ENCODE assay signal across 18 cellular contexts in genomic region chr20:3221398-3222226, GRCh38. TPM values are rescaled to one million over a fixed set of nuclear protein-coding genes. Genes with fewer than 3 reads are reported as not detected.
DNase-seq lines count a peak whose midpoint lies in the region; ATAC-seq, FAIRE-seq and TF ChIP-seq lines count a peak whose summit lies in the region.
"Had no signal": no experiment of that assay in that cellular context is flagged by ENCODE, and none has a peak within 500 bp of the region (broad histone marks: within the 10 kb centered on the region; RNA-seq: fewer than 3 reads in every experiment).

No MANE protein-coding gene starts in this region.

- no peak overlapping the region for H3K9ac ChIP-seq in endothelial cell of umbilical vein (replicated peaks; ENCODE audit: extremely low read depth, insufficient read depth, low read length)

- WGBS in adrenal gland, 4 donors: 85 to 91% (median 89%) methylated on average over 12 to 18 of the region's 18 CpGs

- TF ChIP-seq POLR2A in endothelial cell of umbilical vein (IDR thresholded peaks at IDR 0.05; ENCODE audit: low read depth, low read length): no peak
- no peak for TF ChIP-seq POLR2A in adrenal gland (IDR thresholded peaks at IDR 0.05)

- H3K36me3 Mint-ChIP-seq in CD4-positive, CD25-positive, alpha-beta regulatory T cell: peaks cover 6% of the 10 kb centered on the region
- peaks cover 0 to 34% (median 4%) of the 10 kb centered on the region in 3 donors for H3K36me3 Mint-ChIP-seq in naive thymus-derived CD8-positive, alpha-beta T cell
- H3K36me3 Mint-ChIP-seq in glutamatergic neuron (ENCODE audit: unreplicated experiment): no peaks in the 10 kb centered on the region

- no peak for ATAC-seq in CD4-positive, CD25-positive, alpha-beta regulatory T cell (ENCODE audit: low read depth in 2 of 2)
- no peak for ATAC-seq in naive thymus-derived CD8-positive, alpha-beta T cell
- ATAC-seq in GM18511 (IDR thresholded peaks at IDR 0.05; ENCODE audit: unreplicated experiment): no peak
- ATAC-seq: activated CD8-positive, alpha-beta memory T cell treated with anti-CD3 and anti-CD28 coated beads, Interleukin-2, amount 10 ng/mL, durations not matched to agents 7 days and 5 days; left lobe of liver had no signal

- no peak overlapping the region for H3K27ac ChIP-seq in CD4-positive, CD25-positive, alpha-beta regulatory T cell (ENCODE audit: insufficient read depth, low read length, poor library complexity, severe bottlenecking)
- H3K27ac ChIP-seq in endothelial cell of umbilical vein (ENCODE audit: insufficient read depth, low read depth, low read length) (no peak overlapping the region), adrenal gland (no peak overlapping the region)
- H3K27ac ChIP-seq: Peyer's patch, prostate gland had no signal

- peaks cover 28% of the 10 kb centered on the region for H3K36me3 ChIP-seq in CD4-positive, CD25-positive, alpha-beta regulatory T cell (ENCODE audit: control insufficient read depth, insufficient read depth, low read length)
- peaks cover 0 to 5% of the 10 kb centered on the region in 2 experiments for H3K36me3 ChIP-seq in endothelial cell of umbilical vein (ENCODE audit: control insufficient read depth in 2 of 2, extremely low read depth in 1 of 2, insufficient read depth in 2 of 2, low read length in 2 of 2)
- H3K36me3 ChIP-seq in adrenal gland (replicated peaks in 1 of 2): peaks cover 0 to 35% of the 10 kb centered on the region in 2 donors
- H3K36me3 ChIP-seq: prostate gland had no signal

- H3K9me3 Mint-ChIP-seq in CD4-positive, CD25-positive, alpha-beta regulatory T cell: no peaks in the 10 kb centered on the region
- H3K9me3 Mint-ChIP-seq in naive thymus-derived CD8-positive, alpha-beta T cell: no peaks in the 10 kb centered on the region
- peaks cover 3% of the 10 kb centered on the region for H3K9me3 Mint-ChIP-seq in glutamatergic neuron (ENCODE audit: unreplicated experiment)
- H3K9me3 Mint-ChIP-seq: dendritic cell treated with granulocyte-macrophage colony-stimulating factor and Interleukin-4, amounts not matched to agents 40 ng/mL and 50 ng/mL, for 4 days; naive B cell had no signal

- peak; percentile 71 for FAIRE-seq in endothelial cell of umbilical vein (lab: Jason Lieb, UNC)

- H3K79me2 ChIP-seq in endothelial cell of umbilical vein (ENCODE audit: control insufficient read depth, insufficient read depth, low read length): no peaks in the 10 kb centered on the region

- H3K4me1 Mint-ChIP-seq in CD4-positive, CD25-positive, alpha-beta regulatory T cell: peaks cover 0 to 35% (median 6%) of the 10 kb centered on the region in 4 donors
- H3K4me1 Mint-ChIP-seq in naive thymus-derived CD8-positive, alpha-beta T cell: peaks cover 3 to 32% (median 22%) of the 10 kb centered on the region in 4 donors
- peaks cover 3% of the 10 kb centered on the region for H3K4me1 Mint-ChIP-seq in glutamatergic neuron (ENCODE audit: low read depth, unreplicated experiment)

- no peaks in the 10 kb centered on the region for H3K9me3 ChIP-seq in CD4-positive, CD25-positive, alpha-beta regulatory T cell (ENCODE audit: control insufficient read depth in 2 of 2, low read length in 2 of 2)
- H3K9me3 ChIP-seq in endothelial cell of umbilical vein (replicated peaks; ENCODE audit: control insufficient read depth, insufficient read depth, low read length) (no peaks in the 10 kb centered on the region), adrenal gland (replicated peaks in 1 of 3) (no peaks in the 10 kb centered on the region)
- H3K9me3 ChIP-seq: Peyer's patch, prostate gland had no signal

- no peaks in the 10 kb centered on the region for H4K20me1 ChIP-seq in endothelial cell of umbilical vein (replicated peaks; ENCODE audit: control insufficient read depth, extremely low read depth, insufficient read depth, low read length)

- TF ChIP-seq CTCF in endothelial cell of umbilical vein (IDR thresholded peaks at IDR 0.05; ENCODE audit: extremely low read depth in 1 of 2, insufficient read depth in 1 of 2, low read depth in 1 of 2, low read length in 2 of 2): no peak
- TF ChIP-seq CTCF in glutamatergic neuron (IDR thresholded peaks at IDR 0.05; ENCODE audit: partially characterized antibody, unreplicated experiment): no peak
- TF ChIP-seq CTCF in adrenal gland (IDR thresholded peaks at IDR 0.05): no peak

- intact Hi-C loops in endothelial cell of umbilical vein (cut with micrococcal nuclease) (no loop called here), adrenal gland (cut with DNase I) (loop anchor here in 1 of 2 donors (10.0 kb wide), 1 partner anchor 93 kb away; no protein-coding TSS in a partner anchor)

- no peaks in the 10 kb centered on the region for H3K27me3 ChIP-seq in CD4-positive, CD25-positive, alpha-beta regulatory T cell (ENCODE audit: control insufficient read depth, insufficient read depth, low read length)
- no peaks in the 10 kb centered on the region for H3K27me3 ChIP-seq in endothelial cell of umbilical vein (ENCODE audit: control insufficient read depth in 2 of 2, insufficient read depth in 2 of 2, low read length in 2 of 2)
- H3K27me3 ChIP-seq in adrenal gland: no peaks in the 10 kb centered on the region
- H3K27me3 ChIP-seq: Peyer's patch had no signal

- no peaks in the 10 kb centered on the region for H3K9me1 ChIP-seq in endothelial cell of umbilical vein (replicated peaks; ENCODE audit: control insufficient read depth, extremely low read depth, insufficient read depth, low read length)

- peak overlapping the region in 2 of 3 donors; percentile 12 to 76 for H3K27ac Mint-ChIP-seq in CD4-positive, CD25-positive, alpha-beta regulatory T cell
- peak overlapping the region in 7 of 10 donors; percentile 20 to 90 (median 48) for H3K27ac Mint-ChIP-seq in naive thymus-derived CD8-positive, alpha-beta T cell
- H3K27ac Mint-ChIP-seq in glutamatergic neuron (ENCODE audit: unreplicated experiment): no peak overlapping the region
- H3K27ac Mint-ChIP-seq: activated CD8-positive, alpha-beta memory T cell treated with anti-CD3 and anti-CD28 coated beads, Interleukin-2, amount 10 ng/mL, durations not matched to agents 7 days and 5 days had no signal

- H3K4me2 ChIP-seq in endothelial cell of umbilical vein (ENCODE audit: insufficient read depth, low read length): no peak overlapping the region

- H3K4me3 ChIP-seq in CD4-positive, CD25-positive, alpha-beta regulatory T cell (ENCODE audit: low read depth, low read length): no peak overlapping the region
- H3K4me3 ChIP-seq in endothelial cell of umbilical vein (replicated peaks in 1 of 3; ENCODE audit: insufficient read depth in 1 of 3, low read depth in 1 of 3, low read length in 3 of 3): no peak overlapping the region
- H3K4me3 ChIP-seq in adrenal gland: no peak overlapping the region
- H3K4me3 ChIP-seq: Peyer's patch, prostate gland had no signal

- CTCF ChIA-PET in endothelial cell of umbilical vein (lab: Charles Lee): interaction anchor here (3.7 kb wide), 1 partner anchor 94 kb away, joined by 31 read pairs; no protein-coding TSS in a partner anchor

- H3K27me3 Mint-ChIP-seq in CD4-positive, CD25-positive, alpha-beta regulatory T cell: no peaks in the 10 kb centered on the region
- H3K27me3 Mint-ChIP-seq in naive thymus-derived CD8-positive, alpha-beta T cell: no peaks in the 10 kb centered on the region
- H3K27me3 Mint-ChIP-seq in glutamatergic neuron (ENCODE audit: unreplicated experiment): no peaks in the 10 kb centered on the region
- H3K27me3 Mint-ChIP-seq: activated CD8-positive, alpha-beta memory T cell treated with anti-CD3 and anti-CD28 coated beads, Interleukin-2, amount 10 ng/mL, durations not matched to agents 7 days and 5 days; dendritic cell treated with granulocyte-macrophage colony-stimulating factor and Interleukin-4, amounts not matched to agents 40 ng/mL and 50 ng/mL, for 4 days; naive B cell had no signal

- H3K4me3 Mint-ChIP-seq in CD4-positive, CD25-positive, alpha-beta regulatory T cell: no peak overlapping the region
- no peak overlapping the region for H3K4me3 Mint-ChIP-seq in naive thymus-derived CD8-positive, alpha-beta T cell
- H3K4me3 Mint-ChIP-seq in glutamatergic neuron (ENCODE audit: unreplicated experiment): no peak overlapping the region
- H3K4me3 Mint-ChIP-seq: activated CD8-positive, alpha-beta memory T cell treated with anti-CD3 and anti-CD28 coated beads, Interleukin-2, amount 10 ng/mL, durations not matched to agents 7 days and 5 days; dendritic cell treated with granulocyte-macrophage colony-stimulating factor and Interleukin-4, amounts not matched to agents 40 ng/mL and 50 ng/mL, for 4 days had no signal

- dilution Hi-C loops in endothelial cell of umbilical vein (cut with MboI; ENCODE audit: extremely low pct_ligation_motif_present, low sequenced_read_pairs): no loop called here

- H2AFZ ChIP-seq in endothelial cell of umbilical vein (ENCODE audit: low read depth, low read length): no peak overlapping the region

- POLR2A ChIA-PET in endothelial cell of umbilical vein (lab: Charles Lee): no interaction called here
- POLR2A ChIA-PET in naive thymus-derived CD8-positive, alpha-beta T cell (lab: Charles Lee): interaction anchor here (0.6 to 3.7 kb wide), 6 partner anchors 12 to 589 kb away, joined by 3 to 24 read pairs (median 4); partner anchors contain the start of genes FASTKD5, ITPA and UBOX5

- DNase-seq in CD4-positive, CD25-positive, alpha-beta regulatory T cell: no peak
- DNase-seq in HT-29 (ENCODE audit: low spot score) (peak; percentile 48), endothelial cell of umbilical vein (ENCODE audit: low read depth, low spot score) (no peak), NCI-H146 treated with DMSO at 0.1 percent for 48 hours (lab: John Stamatoyannopoulos, UW; ENCODE audit: unreplicated experiment) (no peak), glutamatergic neuron (no peak), adrenal gland (no peak)
- no peak for DNase-seq in naive thymus-derived CD8-positive, alpha-beta T cell
- DNase-seq: activated CD8-positive, alpha-beta memory T cell treated with anti-CD3 and anti-CD28 coated beads, Interleukin-2, amount 10 ng/mL, durations not matched to agents 7 days and 5 days; DND-41; hypothalamus; naive B cell; NCI-H1694 treated with DMSO at 0.1 percent for 48 hours; NCI-H526 had no signal

- BruUV-seq in endothelial cell of umbilical vein (replicated peaks; lab: Mats Ljungman, UMichigan): no TSS peak

- H3K4me1 ChIP-seq in CD4-positive, CD25-positive, alpha-beta regulatory T cell (ENCODE audit: control insufficient read depth, insufficient read depth, low read length, poor library complexity, severe bottlenecking): peaks cover 19% of the 10 kb centered on the region
- H3K4me1 ChIP-seq in endothelial cell of umbilical vein (ENCODE audit: control insufficient read depth, extremely low read depth, insufficient read depth, low read length) (no peaks in the 10 kb centered on the region), adrenal gland (replicated peaks in 1 of 2) (peaks cover 0 to 9% of the 10 kb centered on the region in 2 donors)

RNA-seq across cellular contexts. Expression of gene ITPA, which starts 12.3 kb away (rescaled TPM):
- total RNA-seq in CD4-positive, CD25-positive, alpha-beta regulatory T cell: 51.1 TPM
- polyA plus RNA-seq in CD4-positive, CD25-positive, alpha-beta regulatory T cell: 10 to 100 TPM; 56.6 to 97.1 (median 88.5) TPM
- 132 and 133 TPM in 2 replicates for total RNA-seq in HT-29 (2014; rRNA removed; shearing (Covaris generic))
- total RNA-seq in endothelial cell of umbilical vein (59.8 and 65.0 TPM in 2 replicates), glutamatergic neuron (ENCODE audit: unreplicated experiment) (72.1 TPM), adrenal gland (10 to 100 TPM; 41.4 to 82.3 (median 58.6) TPM)
- polyA plus RNA-seq in endothelial cell of umbilical vein (43.2 and 50.7 TPM in 2 replicates), adrenal gland (100 to 1,000 TPM in 2 of 3 donors, 10 to 100 TPM in 1; 29.3 to 182 (median 131) TPM)
- 31.2 and 39.2 TPM in 2 replicates for polyA plus RNA-seq in endothelial cell of umbilical vein (2011; cell fraction: cytosol; rRNA removed)
- 40.3 and 41.2 TPM in 2 replicates for polyA plus RNA-seq in endothelial cell of umbilical vein (2011; cell fraction: nucleus; rRNA removed)
- 35.4 and 38.2 TPM in 2 replicates for polyA plus RNA-seq in endothelial cell of umbilical vein (2012)
- 7.1 and 9.8 TPM in 2 replicates for polyA minus RNA-seq in endothelial cell of umbilical vein
- polyA minus RNA-seq in endothelial cell of umbilical vein (2011; cell fraction: cytosol; rRNA and poly(A)+ RNA removed): 18.7 TPM
- polyA minus RNA-seq in endothelial cell of umbilical vein (2011; cell fraction: nucleus; rRNA and poly(A)+ RNA removed): 6.5 and 9.9 TPM in 2 replicates
- 10 to 100 TPM; 51.7 to 57.6 TPM for total RNA-seq in naive thymus-derived CD8-positive, alpha-beta T cell
- polyA plus RNA-seq in naive thymus-derived CD8-positive, alpha-beta T cell: 10 to 100 TPM; 46.2 to 72.9 (median 56.9) TPM

RNA-seq across cellular contexts. Expression of gene DDRGK1, which starts 17.1 kb away (rescaled TPM):
- total RNA-seq in CD4-positive, CD25-positive, alpha-beta regulatory T cell: 39.2 TPM
- polyA plus RNA-seq in CD4-positive, CD25-positive, alpha-beta regulatory T cell: 10 to 100 TPM; 44.7 to 53.8 (median 49.5) TPM
- 45.8 and 55.5 TPM in 2 replicates for total RNA-seq in HT-29 (2014; rRNA removed; shearing (Covaris generic))
- 52.2 and 54.0 TPM in 2 replicates for total RNA-seq in endothelial cell of umbilical vein
- polyA plus RNA-seq in endothelial cell of umbilical vein: 41.7 and 48.5 TPM in 2 replicates
- 47.7 and 48.4 TPM in 2 replicates for polyA plus RNA-seq in endothelial cell of umbilical vein (2011; cell fraction: cytosol; rRNA removed)
- polyA plus RNA-seq in endothelial cell of umbilical vein (2011; cell fraction: nucleus; rRNA removed): 39.7 and 60.0 TPM in 2 replicates
- polyA plus RNA-seq in endothelial cell of umbilical vein (2012): 31.0 and 46.7 TPM in 2 replicates
- polyA minus RNA-seq in endothelial cell of umbilical vein: 30.4 and 30.5 TPM in 2 replicates
- 16.7 TPM for polyA minus RNA-seq in endothelial cell of umbilical vein (2011; cell fraction: cytosol; rRNA and poly(A)+ RNA removed)
- polyA minus RNA-seq in endothelial cell of umbilical vein (2011; cell fraction: nucleus; rRNA and poly(A)+ RNA removed): 10.5 and 12.9 TPM in 2 replicates
- 10 to 100 TPM; 55.8 to 57.4 TPM for total RNA-seq in naive thymus-derived CD8-positive, alpha-beta T cell
- 10 to 100 TPM; 39.7 to 50.5 (median 44.1) TPM for polyA plus RNA-seq in naive thymus-derived CD8-positive, alpha-beta T cell
- 59.3 TPM for total RNA-seq in glutamatergic neuron (ENCODE audit: unreplicated experiment)
- 100 to 1,000 TPM; 124 to 202 (median 166) TPM for total RNA-seq in adrenal gland
- 100 to 1,000 TPM in 2 of 3 donors, 10 to 100 TPM in 1; 81.6 to 125 (median 113) TPM for polyA plus RNA-seq in adrenal gland

RNA-seq across cellular contexts. Expression of gene SLC4A11, which starts 17.4 kb away (rescaled TPM):
- 0.52 TPM for total RNA-seq in CD4-positive, CD25-positive, alpha-beta regulatory T cell
- under 1 TPM in 1 of 4 donors, not detected in 3; 0.51 TPM for polyA plus RNA-seq in CD4-positive, CD25-positive, alpha-beta regulatory T cell
- 1.3 and 1.8 TPM in 2 replicates for total RNA-seq in HT-29 (2014; rRNA removed; shearing (Covaris generic))
- 10.2 and 15.5 TPM in 2 replicates for total RNA-seq in endothelial cell of umbilical vein
- polyA plus RNA-seq in endothelial cell of umbilical vein: 5.7 and 6.1 TPM in 2 replicates
- polyA plus RNA-seq in endothelial cell of umbilical vein (2011; cell fraction: cytosol; rRNA removed): 3.2 and 3.4 TPM in 2 replicates
- polyA plus RNA-seq in endothelial cell of umbilical vein (2011; cell fraction: nucleus; rRNA removed): 32.5 and 40.0 TPM in 2 replicates
- polyA plus RNA-seq in endothelial cell of umbilical vein (2012): 12.0 and 13.5 TPM in 2 replicates
- 3.7 and 5.0 TPM in 2 replicates for polyA minus RNA-seq in endothelial cell of umbilical vein
- polyA minus RNA-seq in endothelial cell of umbilical vein (2011; cell fraction: cytosol; rRNA and poly(A)+ RNA removed): 1.0 TPM
- polyA minus RNA-seq in endothelial cell of umbilical vein (2011; cell fraction: nucleus; rRNA and poly(A)+ RNA removed): 6.8 and 11.8 TPM in 2 replicates
- 1 to 10 TPM; 1.3 to 2.1 TPM for total RNA-seq in naive thymus-derived CD8-positive, alpha-beta T cell
- not detected for polyA plus RNA-seq in naive thymus-derived CD8-positive, alpha-beta T cell
- total RNA-seq in glutamatergic neuron (ENCODE audit: unreplicated experiment): 27.2 TPM
- total RNA-seq in adrenal gland: 10 to 100 TPM in 4 of 8 donors, 1 to 10 TPM in 4; 7.1 to 30.6 (median 13.0) TPM
- 10 to 100 TPM in 1 of 3 donors, 1 to 10 TPM in 1, under 1 TPM in 1; 0.97 to 12.1 (median 6.4) TPM for polyA plus RNA-seq in adrenal gland

RNA-seq across cellular contexts. Expression of gene LZTS3, which starts 48.3 kb away (rescaled TPM):
- 24.2 TPM for total RNA-seq in CD4-positive, CD25-positive, alpha-beta regulatory T cell
- 1 to 10 TPM; 1.0 to 2.3 (median 1.1) TPM for polyA plus RNA-seq in CD4-positive, CD25-positive, alpha-beta regulatory T cell
- 6.5 and 6.6 TPM in 2 replicates for total RNA-seq in HT-29 (2014; rRNA removed; shearing (Covaris generic))
- total RNA-seq in endothelial cell of umbilical vein: 3.6 and 4.5 TPM in 2 replicates
- polyA plus RNA-seq in endothelial cell of umbilical vein: 5.7 and 7.3 TPM in 2 replicates
- polyA plus RNA-seq in endothelial cell of umbilical vein (2011; cell fraction: cytosol; rRNA removed): 3.7 and 5.4 TPM in 2 replicates
- polyA plus RNA-seq in endothelial cell of umbilical vein (2011; cell fraction: nucleus; rRNA removed): 7.3 and 9.8 TPM in 2 replicates
- 2.2 and 3.5 TPM in 2 replicates for polyA plus RNA-seq in endothelial cell of umbilical vein (2012)
- 5.6 and 7.0 TPM in 2 replicates for polyA minus RNA-seq in endothelial cell of umbilical vein
- 1.1 TPM for polyA minus RNA-seq in endothelial cell of umbilical vein (2011; cell fraction: cytosol; rRNA and poly(A)+ RNA removed)
- polyA minus RNA-seq in endothelial cell of umbilical vein (2011; cell fraction: nucleus; rRNA and poly(A)+ RNA removed): 2.8 and 3.2 TPM in 2 replicates
- total RNA-seq in naive thymus-derived CD8-positive, alpha-beta T cell: 10 to 100 TPM; 25.5 to 26.6 TPM
- polyA plus RNA-seq in naive thymus-derived CD8-positive, alpha-beta T cell: 1 to 10 TPM; 2.0 to 3.8 (median 3.7) TPM
- total RNA-seq in glutamatergic neuron (ENCODE audit: unreplicated experiment): 56.8 TPM
- total RNA-seq in adrenal gland: 10 to 100 TPM in 5 of 8 donors, 1 to 10 TPM in 3; 5.8 to 29.9 (median 11.5) TPM
- 10 to 100 TPM in 1 of 3 donors, 1 to 10 TPM in 2; 3.6 to 12.9 (median 6.5) TPM for polyA plus RNA-seq in adrenal gland
